14 cellular contexts compared by ENCODE assay signal in genomic region chr6:107083047-107083768, GRCh38. TPM values are rescaled to one million over a fixed set of nuclear protein-coding genes. Genes with fewer than 3 reads are reported as not detected.
DNase-seq lines count a peak whose midpoint lies in the region; ATAC-seq, FAIRE-seq and TF ChIP-seq lines count a peak whose summit lies in the region.
"Had no signal": no experiment of that assay in that cellular context is flagged by ENCODE, and none has a peak within 500 bp of the region (broad histone marks: within the 10 kb centered on the region; RNA-seq: fewer than 3 reads in every experiment).

No MANE protein-coding gene starts in this region.

- no peak for FAIRE-seq in pancreas (lab: Jason Lieb, UNC)
- FAIRE-seq: kidney had no signal

- intact Hi-C loops in sigmoid colon (cut with DNase I) = no loop called here
- intact Hi-C loops in thyroid gland (cut with DNase I) = no loop called here
- intact Hi-C loops in pancreas (cut with DNase I) = no loop called here

- H3K4me1 ChIP-seq in sigmoid colon = no peaks in the 10 kb centered on the region
- no peaks in the 10 kb centered on the region for H3K4me1 ChIP-seq in thyroid gland
- H3K4me1 ChIP-seq in pancreas = no peaks in the 10 kb centered on the region

- TF ChIP-seq CTCF in sigmoid colon (IDR thresholded peaks at IDR 0.05) (no peak), thyroid gland (IDR thresholded peaks at IDR 0.05) (no peak), pancreas (IDR thresholded peaks at IDR 0.05) (no peak)

- peak; percentile 90 for ATAC-seq in GM21825 (IDR thresholded peaks at IDR 0.05; ENCODE audit: unreplicated experiment)
- ATAC-seq in HG03342 (IDR thresholded peaks at IDR 0.05; ENCODE audit: unreplicated experiment) = peak; percentile 76
- no peak for ATAC-seq in pancreas

- peaks cover 0 to 3% (median 0%) of the 10 kb centered on the region in 4 donors for H3K36me3 ChIP-seq in sigmoid colon
- H3K36me3 ChIP-seq in thyroid gland = no peaks in the 10 kb centered on the region
- no peaks in the 10 kb centered on the region for H3K36me3 ChIP-seq in pancreas

- WGBS in sigmoid colon, 2 donors = 81 to 82% methylated on average over 10 of the region's 10 CpGs
- 90 to 93% methylated on average over 10 of the region's 10 CpGs for WGBS in thyroid gland, 2 donors
- 79 to 91% methylated on average over 10 of the region's 10 CpGs for WGBS in pancreas, 2 donors

- H3K4me3 ChIP-seq in sigmoid colon (no peak overlapping the region), thyroid gland (replicated peaks in 1 of 3) (no peak overlapping the region), pancreas (no peak overlapping the region)
- H3K4me3 ChIP-seq: skin epidermis had no signal

- DNase-seq in activated CD4-positive, alpha-beta T cell treated with anti-CD3 and anti-CD28 coated beads for 48 hours = peak; percentile 18
- DNase-seq in activated CD4-positive, alpha-beta T cell treated with anti-CD3 and anti-CD28 coated beads, Interleukin-2, amount 50 U/mL, for 1 hour = no peak
- DNase-seq in sigmoid colon (peak; percentile 24), cerebellum (ENCODE audit: low spot score) (no peak), thyroid gland (no peak), pancreas (no peak)
- DNase-seq: 8988T; activated naive CD4-positive, alpha-beta T cell treated with anti-CD3 and anti-CD28 coated beads for 36 hours; kidney; NCI-H446 treated with DMSO at 0.1 percent for 48 hours; Right ventricle myocardium superior had no signal

- H3K27me3 ChIP-seq in sigmoid colon (no peaks in the 10 kb centered on the region), thyroid gland (no peaks in the 10 kb centered on the region), pancreas (no peaks in the 10 kb centered on the region)

- no peak for TF ChIP-seq EP300 in sigmoid colon (IDR thresholded peaks at IDR 0.05)

- H3K27ac ChIP-seq in sigmoid colon (no peak overlapping the region), thyroid gland (no peak overlapping the region), pancreas (no peak overlapping the region)
- H3K27ac ChIP-seq: skin epidermis had no signal

- TF ChIP-seq POLR2A in sigmoid colon (IDR thresholded peaks at IDR 0.05) (no peak), thyroid gland (IDR thresholded peaks at IDR 0.05) (no peak)

- H3K9me3 ChIP-seq in sigmoid colon (no peaks in the 10 kb centered on the region), thyroid gland (no peaks in the 10 kb centered on the region), pancreas (no peaks in the 10 kb centered on the region)

RNA-seq across cellular contexts. Expression of gene BEND3, which starts 32.1 kb away (rescaled TPM):
- total RNA-seq in sigmoid colon (1 to 10 TPM in 3 of 4 donors, under 1 TPM in 1; 0.82 to 1.9 (median 1.4) TPM), cerebellum (7.7 TPM), thyroid gland (1 to 10 TPM; 2.5 to 5.9 (median 2.7) TPM), pancreas (1 to 10 TPM; 1.4 to 3.4 (median 2.5) TPM)
- polyA plus RNA-seq in sigmoid colon (1 to 10 TPM in 1 of 3 donors, under 1 TPM in 2; 0.60 to 2.8 (median 0.92) TPM), pancreas (under 1 TPM; 0.77 to 0.87 TPM)

RNA-seq across cellular contexts. Expression of gene MTRES1, which starts 55.2 kb away (rescaled TPM):
- total RNA-seq in sigmoid colon (10 to 100 TPM; 11.1 to 22.7 (median 17.3) TPM), cerebellum (15.0 TPM), thyroid gland (10 to 100 TPM; 12.8 to 31.3 (median 21.1) TPM), pancreas (1 to 10 TPM; 4.3 to 8.6 (median 6.3) TPM)
- polyA plus RNA-seq in sigmoid colon (10 to 100 TPM; 35.5 to 52.0 (median 37.8) TPM), pancreas (10 to 100 TPM; 15.3 to 16.3 TPM)

Comparison
In these comparisons a context has a peak if more than half of its experiments do, and no peak if none do; other contexts are left out.
1. DNase-seq: peak in activated CD4-positive, alpha-beta T cell treated with anti-CD3 and anti-CD28 coated beads for 48 hours (single experiment) and sigmoid colon (single experiment); none in activated CD4-positive, alpha-beta T cell treated with anti-CD3 and anti-CD28 coated beads, Interleukin-2, amount 50 U/mL, for 1 hour (single experiment), cerebellum (single experiment), thyroid gland (0 of 2) and pancreas (0 of 6).
2. ATAC-seq: peak in GM21825 (single experiment) and HG03342 (single experiment); none in pancreas (0 of 4).